Comparison of ENCODE assay signal across 15 cellular contexts in the genomic region with DNA sequence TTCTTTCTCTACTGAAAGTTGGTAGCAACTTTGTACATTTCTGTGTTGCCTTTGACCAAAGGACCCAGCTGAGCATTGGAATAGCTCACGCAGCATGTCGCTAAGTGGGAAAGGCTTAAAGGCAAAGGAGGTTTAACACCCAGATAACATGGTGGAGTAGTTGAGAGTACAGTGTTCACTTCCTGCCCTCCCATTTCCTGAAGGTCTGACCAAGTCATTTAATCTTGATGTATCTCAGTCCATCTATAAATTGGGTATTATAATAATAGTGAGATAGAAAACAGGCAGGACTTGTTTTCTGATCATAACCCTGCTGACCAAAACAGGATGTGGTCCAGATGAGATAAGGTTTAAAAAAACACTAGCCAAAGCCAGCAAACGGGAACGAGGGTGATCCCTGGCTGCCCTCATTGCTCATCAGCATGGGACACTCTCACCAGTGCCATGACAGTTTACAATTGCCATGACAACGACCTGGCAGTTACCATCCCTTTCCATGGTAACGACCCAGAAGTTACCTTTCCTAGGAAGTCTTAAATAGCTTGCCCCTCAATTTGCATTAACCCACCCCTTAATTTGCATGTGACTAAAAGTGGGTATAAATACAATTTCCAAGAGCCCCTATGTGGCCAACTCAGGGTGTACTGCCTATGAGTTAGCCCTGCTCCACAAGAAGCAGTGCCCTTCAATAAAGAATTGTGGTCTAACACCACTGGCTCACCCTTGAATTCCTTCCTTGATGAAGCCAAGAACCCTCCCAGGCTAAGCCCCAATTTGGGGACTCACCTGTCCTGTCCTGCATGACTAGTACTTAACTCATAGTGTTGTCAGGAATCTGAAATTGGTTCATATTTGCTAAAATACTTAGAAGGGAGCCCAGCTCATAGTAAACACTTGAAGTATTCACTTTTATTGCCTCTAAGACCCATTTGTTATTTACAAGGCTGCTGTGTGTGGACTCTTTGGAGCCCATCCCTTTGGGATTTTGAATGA. TPM values are rescaled to one million over a fixed set of nuclear protein-coding genes. Genes with fewer than 3 reads are reported as not detected.
DNase-seq lines count a peak whose midpoint lies in the region; ATAC-seq, FAIRE-seq and TF ChIP-seq lines count a peak whose summit lies in the region.
"Had no signal": no experiment of that assay in that cellular context is flagged by ENCODE, and none has a peak within 500 bp of the region (broad histone marks: within the 10 kb centered on the region; RNA-seq: fewer than 3 reads in every experiment).

No MANE protein-coding gene starts in this region.

- peak overlapping the region; percentile 42 for H3K27ac ChIP-seq in endothelial cell of umbilical vein (ENCODE audit: insufficient read depth, low read depth, low read length)
- H3K27ac ChIP-seq: spleen had no signal

- intact Hi-C loops in endothelial cell of umbilical vein (cut with micrococcal nuclease) = loop anchor here (1.0 to 5.0 kb wide), 8 partner anchors 18 to 199 kb away; partner anchors contain the start of gene FHAD1

- no peaks in the 10 kb centered on the region for H3K27me3 ChIP-seq in endothelial cell of umbilical vein (ENCODE audit: control insufficient read depth in 2 of 2, insufficient read depth in 2 of 2, low read length in 2 of 2)
- H3K27me3 ChIP-seq: spleen had no signal

- peaks cover 19 to 24% of the 10 kb centered on the region in 2 donors for H3K4me1 Mint-ChIP-seq in natural killer cell treated with Interleukin-12 subunit alpha and Interleukin-12 subunit beta and Interleukin-15 and Interleukin-18, amount 100 ng/mL, for 72 hours (ENCODE audit: low read depth in 2 of 2)
- H3K4me1 Mint-ChIP-seq: stimulated activated memory B cell treated with anti-CD40 and anti-IgM and Interleukin-4, amounts not matched to agents 10 μg/mL and 1 μg/mL and 100 μg/mL, for 72 hours had no signal

- CTCF ChIA-PET in endothelial cell of umbilical vein (lab: Charles Lee) = interaction anchor here (0.7 to 1.8 kb wide), 7 partner anchors 25 to 65 kb away, joined by 3 to 9 read pairs (median 3); partner anchors contain the start of gene TMEM51

- DNase-seq in H4 (ENCODE audit: low spot score) (peak; percentile 38), OCI-M2 (lab: John Stamatoyannopoulos, UW; ENCODE audit: unreplicated experiment) (peak; percentile 67), endothelial cell of umbilical vein (ENCODE audit: low read depth, low spot score) (peak; percentile 98), iPS-NIHi11 (ENCODE audit: low spot score) (no peak)
- DNase-seq in natural killer cell treated with Interleukin-12 subunit alpha and Interleukin-12 subunit beta and Interleukin-15 and Interleukin-18, amount 100 ng/mL, for 72 hours (ENCODE audit: low spot score) = no peak
- no peak for DNase-seq in stimulated activated CD4-positive, alpha-beta T cell treated with anti-CD3 and anti-CD28 coated beads, Interleukin-2, amount 100 ng/mL, for 24 hours
- DNase-seq: activated T-cell treated with anti-CD3 and anti-CD28 coated beads for 4 hours, DMS79, Kasumi-1, NCI-H524 treated with DMSO at 0.1 percent for 48 hours, spleen, T-cell had no signal

- no peak overlapping the region for H3K9ac ChIP-seq in endothelial cell of umbilical vein (replicated peaks; ENCODE audit: extremely low read depth, insufficient read depth, low read length)

- peak; percentile 54 for TF ChIP-seq POLR2A in endothelial cell of umbilical vein (IDR thresholded peaks at IDR 0.05; ENCODE audit: low read depth, low read length)

- H3K27me3 Mint-ChIP-seq in natural killer cell treated with Interleukin-12 subunit alpha and Interleukin-12 subunit beta and Interleukin-15 and Interleukin-18, amount 100 ng/mL, for 72 hours = peaks cover 0 to 6% of the 10 kb centered on the region in 2 donors

- H3K9me3 ChIP-seq in endothelial cell of umbilical vein (replicated peaks; ENCODE audit: control insufficient read depth, insufficient read depth, low read length) = no peaks in the 10 kb centered on the region
- H3K9me3 ChIP-seq: spleen had no signal

- FAIRE-seq in endothelial cell of umbilical vein (lab: Jason Lieb, UNC) = peak; percentile 90

- no peaks in the 10 kb centered on the region for H3K36me3 Mint-ChIP-seq in natural killer cell treated with Interleukin-12 subunit alpha and Interleukin-12 subunit beta and Interleukin-15 and Interleukin-18, amount 100 ng/mL, for 72 hours
- H3K36me3 Mint-ChIP-seq: stimulated activated memory B cell treated with anti-CD40 and anti-IgM and Interleukin-4, amounts not matched to agents 10 μg/mL and 1 μg/mL and 100 μg/mL, for 72 hours; T-cell had no signal

- no peaks in the 10 kb centered on the region for H4K20me1 ChIP-seq in endothelial cell of umbilical vein (replicated peaks; ENCODE audit: control insufficient read depth, extremely low read depth, insufficient read depth, low read length)

- peaks cover 0 to 3% of the 10 kb centered on the region in 2 experiments for H3K36me3 ChIP-seq in endothelial cell of umbilical vein (ENCODE audit: control insufficient read depth in 2 of 2, extremely low read depth in 1 of 2, insufficient read depth in 2 of 2, low read length in 2 of 2)

- TF ChIP-seq CTCF in endothelial cell of umbilical vein (IDR thresholded peaks at IDR 0.05; ENCODE audit: extremely low read depth in 1 of 2, insufficient read depth in 1 of 2, low read depth in 1 of 2, low read length in 2 of 2) = no peak

- H3K9me1 ChIP-seq in endothelial cell of umbilical vein (replicated peaks; ENCODE audit: control insufficient read depth, extremely low read depth, insufficient read depth, low read length) = no peaks in the 10 kb centered on the region

- BruUV-seq in endothelial cell of umbilical vein (replicated peaks; lab: Mats Ljungman, UMichigan) = no TSS peak

- H3K4me1 ChIP-seq in endothelial cell of umbilical vein (ENCODE audit: control insufficient read depth, extremely low read depth, insufficient read depth, low read length) = peaks cover 15% of the 10 kb centered on the region

- ATAC-seq in natural killer cell treated with Interleukin-12 subunit alpha and Interleukin-12 subunit beta and Interleukin-15 and Interleukin-18, amount 100 ng/mL, for 72 hours = peak; percentile 58 to 64
- ATAC-seq in HG02973 (IDR thresholded peaks at IDR 0.05; ENCODE audit: unreplicated experiment) (no peak), GM18870 (IDR thresholded peaks at IDR 0.05; ENCODE audit: unreplicated experiment) (no peak)
- ATAC-seq: stimulated activated memory B cell treated with anti-CD40 and anti-IgM and Interleukin-4, amounts not matched to agents 10 μg/mL and 1 μg/mL and 100 μg/mL, for 72 hours; T-cell had no signal

- dilution Hi-C loops in endothelial cell of umbilical vein (cut with MboI; ENCODE audit: extremely low pct_ligation_motif_present, low sequenced_read_pairs) = no loop called here

- no peak overlapping the region for H2AFZ ChIP-seq in endothelial cell of umbilical vein (ENCODE audit: low read depth, low read length)

- H3K4me3 Mint-ChIP-seq in natural killer cell treated with Interleukin-12 subunit alpha and Interleukin-12 subunit beta and Interleukin-15 and Interleukin-18, amount 100 ng/mL, for 72 hours = peak overlapping the region; percentile 25
- H3K4me3 Mint-ChIP-seq: stimulated activated memory B cell treated with anti-CD40 and anti-IgM and Interleukin-4, amounts not matched to agents 10 μg/mL and 1 μg/mL and 100 μg/mL, for 72 hours; T-cell had no signal

- H3K79me2 ChIP-seq in endothelial cell of umbilical vein (ENCODE audit: control insufficient read depth, insufficient read depth, low read length) = no peaks in the 10 kb centered on the region

- H3K4me3 ChIP-seq in endothelial cell of umbilical vein (replicated peaks in 1 of 3; ENCODE audit: insufficient read depth in 1 of 3, low read depth in 1 of 3, low read length in 3 of 3) = no peak overlapping the region
- H3K4me3 ChIP-seq: spleen had no signal

- H3K9me3 Mint-ChIP-seq in natural killer cell treated with Interleukin-12 subunit alpha and Interleukin-12 subunit beta and Interleukin-15 and Interleukin-18, amount 100 ng/mL, for 72 hours = no peaks in the 10 kb centered on the region
- H3K9me3 Mint-ChIP-seq: stimulated activated memory B cell treated with anti-CD40 and anti-IgM and Interleukin-4, amounts not matched to agents 10 μg/mL and 1 μg/mL and 100 μg/mL, for 72 hours; T-cell had no signal

- H3K27ac Mint-ChIP-seq in natural killer cell treated with Interleukin-12 subunit alpha and Interleukin-12 subunit beta and Interleukin-15 and Interleukin-18, amount 100 ng/mL, for 72 hours = peak overlapping the region in 1 of 2 donors; percentile 65
- H3K27ac Mint-ChIP-seq: stimulated activated memory B cell treated with anti-CD40 and anti-IgM and Interleukin-4, amounts not matched to agents 10 μg/mL and 1 μg/mL and 100 μg/mL, for 72 hours; T-cell had no signal

- H3K4me2 ChIP-seq in endothelial cell of umbilical vein (ENCODE audit: insufficient read depth, low read length) = peak overlapping the region; percentile 31

- POLR2A ChIA-PET in endothelial cell of umbilical vein (lab: Charles Lee) = no interaction called here

TF ChIP-seq in endothelial cell of umbilical vein, 7 proteins besides CTCF, POLR2A, EP300 and RAD21 (continues in another document):
- TF ChIP-seq FOS (IDR thresholded peaks at IDR 0.05; ENCODE audit: borderline replicate concordance, insufficient read depth, low read length) (peak; percentile 64), MAX (IDR thresholded peaks at IDR 0.05; ENCODE audit: insufficient read depth, insufficient read length) (peak; percentile 59), GATA2 (IDR thresholded peaks at IDR 0.05; ENCODE audit: insufficient read depth, insufficient read length, low read depth, low read length) (peak; percentile 98), MYC (IDR thresholded peaks at IDR 0.05; ENCODE audit: low read depth, low read length) (no peak), POLR2AphosphoS5 (IDR thresholded peaks at IDR 0.05; ENCODE audit: insufficient read depth, low read depth, low read length) (peak; percentile 86), EZH2 (IDR thresholded peaks at IDR 0.05; ENCODE audit: borderline replicate concordance, low read depth, low read length, severe bottlenecking) (no peak)

RNA-seq across cellular contexts. Expression of gene FHAD1, which starts 28.4 kb away (rescaled TPM):
- total RNA-seq in H4 (2014; rRNA removed; shearing (Covaris generic)) = 0.17 TPM in 1 of 2 replicates, not detected in the other
- 0.51 and 0.69 TPM in 2 replicates for total RNA-seq in endothelial cell of umbilical vein
- polyA plus RNA-seq in endothelial cell of umbilical vein = 0.04 TPM in 1 of 2 replicates, not detected in the other
- polyA plus RNA-seq in endothelial cell of umbilical vein (2011; cell fraction: cytosol; rRNA removed) = 0.07 and 0.08 TPM in 2 replicates
- 0.24 and 0.38 TPM in 2 replicates for polyA plus RNA-seq in endothelial cell of umbilical vein (2011; cell fraction: nucleus; rRNA removed)
- polyA plus RNA-seq in endothelial cell of umbilical vein (2012) = 0.14 and 0.36 TPM in 2 replicates
- polyA minus RNA-seq in endothelial cell of umbilical vein = not detected in 2 replicates
- polyA minus RNA-seq in endothelial cell of umbilical vein (2011; cell fraction: cytosol; rRNA and poly(A)+ RNA removed) = not detected
- 0.14 and 0.24 TPM in 2 replicates for polyA minus RNA-seq in endothelial cell of umbilical vein (2011; cell fraction: nucleus; rRNA and poly(A)+ RNA removed)
- under 1 TPM in 1 of 2 donors, not detected in 1; 0.42 TPM for total RNA-seq in natural killer cell treated with Interleukin-12 subunit alpha and Interleukin-12 subunit beta and Interleukin-15 and Interleukin-18, amount 100 ng/mL, for 72 hours

Comparison
In these comparisons a context has a peak if more than half of its experiments do, and no peak if none do; other contexts are left out.
1. DNase-seq: peak in H4 (single experiment), OCI-M2 (single experiment) and endothelial cell of umbilical vein (single experiment); none in natural killer cell treated with Interleukin-12 subunit alpha and Interleukin-12 subunit beta and Interleukin-15 and Interleukin-18, amount 100 ng/mL, for 72 hours (single experiment), stimulated activated CD4-positive, alpha-beta T cell treated with anti-CD3 and anti-CD28 coated beads, Interleukin-2, amount 100 ng/mL, for 24 hours (0 of 2) and iPS-NIHi11 (single experiment).
2. ATAC-seq: peak in natural killer cell treated with Interleukin-12 subunit alpha and Interleukin-12 subunit beta and Interleukin-15 and Interleukin-18, amount 100 ng/mL, for 72 hours (2 of 2); none in HG02973 (single experiment) and GM18870 (single experiment).